ENCODE assay signal across 15 cellular contexts in genomic region chr12:114913871-114914801, GRCh38.
A peak's percentile ranks its signal among the peaks of the same experiment; 100 is the strongest.
DNase-seq lines count a peak whose midpoint lies in the region; ATAC-seq and TF ChIP-seq lines count a peak whose summit lies in the region.
"Had no signal": no experiment of that assay in that cellular context is flagged by ENCODE, and none has a peak within 500 bp of the region (broad histone marks: within the 10 kb centered on the region; RNA-seq: fewer than 3 reads in every experiment).

No MANE protein-coding gene starts in this region.

- no peaks in the 10 kb centered on the region for H3K79me2 ChIP-seq in hepatocyte

- no peaks in the 10 kb centered on the region for H4K20me1 ChIP-seq in hepatocyte (ENCODE audit: insufficient read depth, poor library complexity, severe bottlenecking)

- H3K4me2 ChIP-seq in hepatocyte = peak overlapping the region; percentile 44

- no peak overlapping the region for H3K4me3 Mint-ChIP-seq in naive thymus-derived CD8-positive, alpha-beta T cell
- H3K4me3 Mint-ChIP-seq: activated B cell treated with CpG ODN at 0.5 μM for 24 hours; activated T-cell treated with anti-CD3 and anti-CD28 coated beads, Interleukin-2, amount 50 U/mL, for 24 hours had no signal

- no peaks in the 10 kb centered on the region for H3K9me2 ChIP-seq in hepatocyte (replicated peaks; ENCODE audit: insufficient read depth)

- peaks cover 0 to 30% (median 5%) of the 10 kb centered on the region in 9 donors for H3K9me3 Mint-ChIP-seq in naive thymus-derived CD8-positive, alpha-beta T cell
- H3K9me3 Mint-ChIP-seq: activated B cell treated with CpG ODN at 0.5 μM for 24 hours had no signal

- peak overlapping the region; percentile 69 for H3K27ac ChIP-seq in RWPE1
- H3K27ac ChIP-seq in hepatocyte = peak overlapping the region; percentile 67
- H3K27ac ChIP-seq: cardiac muscle cell, uterus had no signal

- no peaks in the 10 kb centered on the region for H3K9me3 ChIP-seq in hepatocyte (ENCODE audit: low read depth)
- H3K9me3 ChIP-seq: uterus had no signal

- POLR2A ChIA-PET in RWPE1 (lab: Yijun Ruan, JAX; ENCODE audit: low non-redundant PET) = no interaction called here
- POLR2A ChIA-PET in naive thymus-derived CD8-positive, alpha-beta T cell (lab: Charles Lee) = no interaction called here

- peaks cover 0 to 5% (median 0%) of the 10 kb centered on the region in 3 donors for H3K36me3 Mint-ChIP-seq in naive thymus-derived CD8-positive, alpha-beta T cell

- H3K4me1 ChIP-seq in hepatocyte (ENCODE audit: insufficient read depth) = peaks cover 9% of the 10 kb centered on the region
- H3K4me1 ChIP-seq: uterus had no signal

- no peak overlapping the region for H2AFZ ChIP-seq in hepatocyte

- 55% methylated on average over 10 of the region's 10 CpGs for WGBS in hepatocyte (ENCODE audit: low lambda C conversion rate, missing lambda C conversion rate)

- TF ChIP-seq CTCF in RWPE1 (conservative IDR thresholded peaks at IDR 0.05; ENCODE audit: low read depth) = no peak
- no peak for TF ChIP-seq CTCF in hepatocyte (IDR thresholded peaks at IDR 0.05; ENCODE audit: poor library complexity)

- ATAC-seq in naive thymus-derived CD8-positive, alpha-beta T cell = no peak
- ATAC-seq: HepG2, left lobe of liver had no signal

- no peaks in the 10 kb centered on the region for H3K4me1 Mint-ChIP-seq in naive thymus-derived CD8-positive, alpha-beta T cell
- H3K4me1 Mint-ChIP-seq: activated B cell treated with CpG ODN at 0.5 μM for 24 hours had no signal

- CTCF ChIA-PET in RWPE1 (lab: Yijun Ruan, JAX) = interaction anchor here (0.6 kb wide), 1 partner anchor 252 kb away, joined by 3 read pairs; no protein-coding TSS in a partner anchor

- peaks cover 2 to 21% (median 4%) of the 10 kb centered on the region in 5 donors for H3K27me3 Mint-ChIP-seq in naive thymus-derived CD8-positive, alpha-beta T cell
- H3K27me3 Mint-ChIP-seq: activated B cell treated with CpG ODN at 0.5 μM for 24 hours; activated T-cell treated with anti-CD3 and anti-CD28 coated beads, Interleukin-2, amount 50 U/mL, for 24 hours had no signal

- DNase-seq in HCEC 1CT (peak; percentile 88), RWPE1 (ENCODE audit: low spot score) (peak; percentile 80), hepatocyte (ENCODE audit: low spot score) (no peak), stromal cell of bone marrow (ENCODE audit: low read depth) (peak; percentile 18), D341Med (ENCODE audit: low spot score) (no peak), T-helper 1 cell (no peak)
- DNase-seq in naive thymus-derived CD8-positive, alpha-beta T cell = no peak
- DNase-seq: activated B cell treated with CpG ODN at 0.5 μM for 24 hours; activated T-cell treated with anti-CD3 and anti-CD28 coated beads, Interleukin-2, amount 50 U/mL, for 24 hours; NCI-H2171 treated with DMSO at 0.1 percent for 48 hours; SHP77 had no signal

- no peaks in the 10 kb centered on the region for H3K27me3 ChIP-seq in hepatocyte
- H3K27me3 ChIP-seq: cardiac muscle cell, uterus had no signal

- H3K36me3 ChIP-seq in hepatocyte (replicated peaks; ENCODE audit: insufficient read depth, low read depth) = no peaks in the 10 kb centered on the region
- H3K36me3 ChIP-seq: cardiac muscle cell, uterus had no signal

- no peak overlapping the region for H3K27ac Mint-ChIP-seq in naive thymus-derived CD8-positive, alpha-beta T cell
- H3K27ac Mint-ChIP-seq: activated B cell treated with CpG ODN at 0.5 μM for 24 hours; activated T-cell treated with anti-CD3 and anti-CD28 coated beads, Interleukin-2, amount 50 U/mL, for 24 hours had no signal

- no peak overlapping the region for H3K4me3 ChIP-seq in hepatocyte
- H3K4me3 ChIP-seq: cardiac muscle cell, uterus had no signal

Comparison
In these comparisons a context has a peak if more than half of its experiments do, and no peak if none do; other contexts are left out.
1. DNase-seq: peak in HCEC 1CT (single experiment), RWPE1 (single experiment) and stromal cell of bone marrow (single experiment); none in hepatocyte (single experiment), D341Med (single experiment), T-helper 1 cell (0 of 5) and naive thymus-derived CD8-positive, alpha-beta T cell (0 of 10).